In the genomic region with DNA sequence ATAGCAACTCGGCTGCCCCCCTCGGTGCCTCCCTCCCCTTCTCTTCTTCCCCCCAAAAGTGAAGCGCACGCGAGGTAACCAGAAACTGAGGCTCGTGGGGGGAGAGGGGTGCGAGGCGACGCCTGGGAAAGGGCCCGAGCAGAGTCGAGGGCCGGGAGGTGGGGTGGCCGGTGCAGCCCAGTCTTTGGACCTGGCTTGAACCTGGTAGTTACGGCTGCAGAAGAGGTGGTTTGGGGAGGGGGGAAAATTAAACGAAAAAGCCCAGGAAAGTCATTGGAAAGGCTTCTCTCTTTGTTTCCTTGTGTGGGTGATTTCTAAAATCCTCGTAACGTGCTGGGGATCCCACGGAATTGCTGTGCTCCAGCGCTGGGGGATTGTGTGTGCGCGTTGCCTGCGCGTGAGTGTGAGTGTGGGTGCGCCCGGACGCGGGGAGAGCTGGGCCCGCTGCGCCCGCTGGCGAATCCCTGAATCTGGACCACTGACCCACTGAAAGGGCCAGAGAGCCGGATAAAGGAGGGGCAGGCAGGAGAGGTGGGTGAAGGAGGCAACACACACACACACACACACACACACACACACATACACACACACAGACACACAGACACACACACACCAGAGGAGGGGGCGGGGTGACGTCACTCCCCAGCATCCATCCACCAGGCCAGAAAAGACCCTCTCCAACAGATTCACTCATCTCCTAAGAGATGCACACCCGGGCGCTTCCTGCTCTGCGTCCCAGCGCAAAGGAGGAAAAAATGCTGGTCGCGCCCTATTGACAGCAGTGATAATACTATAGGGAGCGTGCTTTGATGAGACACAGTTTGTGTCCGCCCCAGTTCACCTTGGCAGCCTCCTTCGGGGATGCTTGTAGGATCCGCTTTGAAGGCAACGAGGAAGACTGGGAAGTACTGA, we compare ENCODE assay signal across 8 cellular contexts.
DNase-seq lines count a peak whose midpoint lies in the region.

No MANE protein-coding gene starts in this region.

- H3K4me3 ChIP-seq in H7 (ENCODE audit: insufficient read depth, low read depth, low read length) (peak overlapping the region; percentile 73), iPS-18a (ENCODE audit: low read length) (peak overlapping the region; percentile 92), skeletal muscle satellite cell (ENCODE audit: low read length) (peak overlapping the region; percentile 79)

- H3K36me3 ChIP-seq in H7 (replicated peaks; ENCODE audit: control insufficient read depth, insufficient read depth, low read length), result no peaks in the 10 kb centered on the region
- H3K36me3 ChIP-seq in iPS-18a (ENCODE audit: control insufficient read depth, low read depth, low read length), result no peaks in the 10 kb centered on the region
- H3K36me3 ChIP-seq in skeletal muscle satellite cell (ENCODE audit: insufficient read depth, low read length), result no peaks in the 10 kb centered on the region

- H3K27me3 ChIP-seq in H7 (ENCODE audit: control insufficient read depth, insufficient read depth, low read length) (peaks cover 3% of the 10 kb centered on the region; the same call in 1 of the 2 replicates), iPS-18a (ENCODE audit: control insufficient read depth, insufficient read depth, low read length) (peaks cover 13% of the 10 kb centered on the region), skeletal muscle satellite cell (ENCODE audit: control insufficient read depth, insufficient read depth, low read length) (peaks cover 25% of the 10 kb centered on the region)

- peak overlapping the region; percentile 93 for H3K4me2 ChIP-seq in skeletal muscle satellite cell (ENCODE audit: low read length)

- H3K9me3 ChIP-seq in iPS-18a (ENCODE audit: control insufficient read depth, low read depth, low read length) (no peaks in the 10 kb centered on the region), skeletal muscle satellite cell (replicated peaks; ENCODE audit: low read length) (no peaks in the 10 kb centered on the region)

- DNase-seq in H7 (peak; percentile 47), anterior cingulate cortex (lab: John Stamatoyannopoulos, UW) (peak in 37 of 58 donors; percentile 10 to 71 (median 49)), NCI-H82 treated with DMSO at 0.1 percent for 48 hours (lab: John Stamatoyannopoulos, UW; ENCODE audit: unreplicated experiment) (no peak), NOMO-1 treated with DMSO at 0.1 percent for 48 hours (lab: John Stamatoyannopoulos, UW; ENCODE audit: unreplicated experiment) (no peak)
- no peak for DNase-seq in activated CD8-positive, alpha-beta memory T cell treated with anti-CD3 and anti-CD28 coated beads for 24 hours
- no peak for DNase-seq in NK-92 treated with Interleukin-12 subunit alpha and Interleukin-12 subunit beta, amount 100 ng/mL, for 24 hours (lab: John Stamatoyannopoulos, UW)

- H3K9ac ChIP-seq in iPS-18a (ENCODE audit: low read length), result peak overlapping the region; percentile 77
- H3K9ac ChIP-seq in skeletal muscle satellite cell (ENCODE audit: low read depth, low read length), result peak overlapping the region; percentile 76

- H3K4me1 ChIP-seq in iPS-18a (ENCODE audit: control insufficient read depth, low read depth, low read length), result peaks cover 16% of the 10 kb centered on the region
- H3K4me1 ChIP-seq in skeletal muscle satellite cell (ENCODE audit: control insufficient read depth, insufficient read depth, low read length), result no peaks in the 10 kb centered on the region

- no peak overlapping the region for H3K27ac ChIP-seq in iPS-18a (ENCODE audit: low read length)

Comparison
In these comparisons a context has a peak if more than half of its experiments do, and no peak if none do; other contexts are left out.
1. DNase-seq: peak in H7 (single experiment) and anterior cingulate cortex (37 of 58); none in activated CD8-positive, alpha-beta memory T cell treated with anti-CD3 and anti-CD28 coated beads for 24 hours (single experiment), NCI-H82 treated with DMSO at 0.1 percent for 48 hours (single experiment), NK-92 treated with Interleukin-12 subunit alpha and Interleukin-12 subunit beta, amount 100 ng/mL, for 24 hours (single experiment) and NOMO-1 treated with DMSO at 0.1 percent for 48 hours (single experiment).
2. Peak in every context shown above with its lines, with median percentiles within 50 percentile points of each other: H3K4me3 ChIP-seq.